ENCODE assay signal across 35 cellular contexts in genomic region chr6:99768166-99768565, GRCh38.
"Had no signal": no experiment of that assay in that cellular context is flagged by ENCODE, and none has a peak within 500 bp of the region (broad histone marks: within the 10 kb centered on the region; RNA-seq: fewer than 3 reads in every experiment).

No MANE protein-coding gene starts in this region.

- H3K9me3 ChIP-seq: MG63 had no signal

- DNase-seq: MG63, MM.1S, MV-4-11, NCI-H1048, NCI-H1092, NCI-H1092 treated with DMSO at 0.1 percent for 48 hours, NCI-H1105, NCI-H1105 treated with DMSO at 0.1 percent for 48 hours, NCI-H1417, NCI-H1417 treated with DMSO at 0.1 percent for 48 hours, NCI-H1436, NCI-H1436 treated with DMSO at 0.1 percent for 48 hours, NCI-H146, NCI-H1694, NCI-H1694 treated with DMSO at 0.1 percent for 48 hours, NCI-H187, NCI-H187 treated with DMSO at 0.1 percent for 48 hours, NCI-H1930, NCI-H2029, NCI-H2029 treated with DMSO at 0.1 percent for 48 hours, NCI-H2081, NCI-H2081 treated with DMSO at 0.1 percent for 48 hours, NCI-H2107, NCI-H2171, NCI-H2171 treated with DMSO at 0.1 percent for 48 hours, NCI-H2227 treated with DMSO at 0.1 percent for 48 hours, NCI-H226, NCI-H345, NCI-H446, NCI-H446 treated with DMSO at 0.1 percent for 48 hours, NCI-H510A, NCI-H510A treated with DMSO at 0.1 percent for 48 hours, NCI-H524, NCI-H524 treated with DMSO at 0.1 percent for 48 hours, NCI-H526 had no signal

- H3K4me3 ChIP-seq: MG63 had no signal

- H3K36me3 ChIP-seq: MG63 had no signal
